1 cellular context compared by ENCODE assay signal in the genomic region with DNA sequence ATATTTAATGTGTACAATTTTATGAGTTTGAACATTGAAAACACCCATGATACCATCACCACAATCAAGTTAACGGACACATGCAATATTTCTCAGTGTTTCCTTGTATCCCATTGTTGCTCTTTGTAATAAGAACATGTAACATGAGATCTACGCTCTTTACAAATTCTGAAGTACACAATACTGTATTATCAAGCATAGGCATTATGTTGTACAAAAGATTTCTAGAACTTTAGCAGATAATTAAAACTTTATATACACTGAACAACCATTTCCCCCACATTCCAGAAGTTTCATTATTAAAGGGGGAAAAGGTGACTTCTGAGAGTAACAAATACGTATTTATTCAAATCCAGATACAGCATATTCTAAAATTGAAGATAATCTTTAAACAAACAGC.
TF ChIP-seq lines count a peak whose summit lies in the region.

No MANE protein-coding gene starts in this region.

TF ChIP-seq in K562, 482 proteins besides CTCF, POLR2A, EP300 and RAD21 (continued from another document):
- TF ChIP-seq, protein P1, sequence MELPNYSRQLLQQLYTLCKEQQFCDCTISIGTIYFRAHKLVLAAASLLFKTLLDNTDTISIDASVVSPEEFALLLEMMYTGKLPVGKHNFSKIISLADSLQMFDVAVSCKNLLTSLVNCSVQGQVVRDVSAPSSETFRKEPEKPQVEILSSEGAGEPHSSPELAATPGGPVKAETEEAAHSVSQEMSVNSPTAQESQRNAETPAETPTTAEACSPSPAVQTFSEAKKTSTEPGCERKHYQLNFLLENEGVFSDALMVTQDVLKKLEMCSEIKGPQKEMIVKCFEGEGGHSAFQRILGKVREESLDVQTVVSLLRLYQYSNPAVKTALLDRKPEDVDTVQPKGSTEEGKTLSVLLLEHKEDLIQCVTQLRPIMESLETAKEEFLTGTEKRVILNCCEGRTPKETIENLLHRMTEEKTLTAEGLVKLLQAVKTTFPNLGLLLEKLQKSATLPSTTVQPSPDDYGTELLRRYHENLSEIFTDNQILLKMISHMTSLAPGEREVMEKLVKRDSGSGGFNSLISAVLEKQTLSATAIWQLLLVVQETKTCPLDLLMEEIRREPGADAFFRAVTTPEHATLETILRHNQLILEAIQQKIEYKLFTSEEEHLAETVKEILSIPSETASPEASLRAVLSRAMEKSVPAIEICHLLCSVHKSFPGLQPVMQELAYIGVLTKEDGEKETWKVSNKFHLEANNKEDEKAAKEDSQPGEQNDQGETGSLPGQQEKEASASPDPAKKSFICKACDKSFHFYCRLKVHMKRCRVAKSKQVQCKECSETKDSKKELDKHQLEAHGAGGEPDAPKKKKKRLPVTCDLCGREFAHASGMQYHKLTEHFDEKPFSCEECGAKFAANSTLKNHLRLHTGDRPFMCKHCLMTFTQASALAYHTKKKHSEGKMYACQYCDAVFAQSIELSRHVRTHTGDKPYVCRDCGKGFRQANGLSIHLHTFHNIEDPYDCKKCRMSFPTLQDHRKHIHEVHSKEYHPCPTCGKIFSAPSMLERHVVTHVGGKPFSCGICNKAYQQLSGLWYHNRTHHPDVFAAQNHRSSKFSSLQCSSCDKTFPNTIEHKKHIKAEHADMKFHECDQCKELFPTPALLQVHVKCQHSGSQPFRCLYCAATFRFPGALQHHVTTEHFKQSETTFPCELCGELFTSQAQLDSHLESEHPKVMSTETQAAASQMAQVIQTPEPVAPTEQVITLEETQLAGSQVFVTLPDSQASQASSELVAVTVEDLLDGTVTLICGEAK (IDR thresholded peaks at IDR 0.05): no peak
- TF ChIP-seq, protein P1 (CRISPR knock-in tag; IDR thresholded peaks at IDR 0.05): no peak
- TF ChIP-seq RREB1 (CRISPR knock-in tag; IDR thresholded peaks at IDR 0.05): no peak
- no peak for TF ChIP-seq BRD9 (IDR thresholded peaks at IDR 0.05; ENCODE audit: low read depth, partially characterized antibody)
- no peak for TF ChIP-seq FOXM1 (IDR thresholded peaks at IDR 0.05; ENCODE audit: low read depth)
- TF ChIP-seq FOXM1 (CRISPR knock-in tag; IDR thresholded peaks at IDR 0.05; ENCODE audit: low read depth): no peak
- no peak for TF ChIP-seq POLR2H (tag; IDR thresholded peaks at IDR 0.05; ENCODE audit: low read depth)
- TF ChIP-seq GATAD2A (IDR thresholded peaks at IDR 0.05): no peak
- no peak for TF ChIP-seq U2AF1 (optimal IDR thresholded peaks at IDR 0.05; ENCODE audit: low read depth, low read length)
- TF ChIP-seq ASH1L (IDR thresholded peaks at IDR 0.05; ENCODE audit: borderline replicate concordance, low read depth, partially characterized antibody): no peak
- TF ChIP-seq POLR2AphosphoS2 (IDR thresholded peaks at IDR 0.05; ENCODE audit: low read length): no peak
- TF ChIP-seq, protein P2, sequence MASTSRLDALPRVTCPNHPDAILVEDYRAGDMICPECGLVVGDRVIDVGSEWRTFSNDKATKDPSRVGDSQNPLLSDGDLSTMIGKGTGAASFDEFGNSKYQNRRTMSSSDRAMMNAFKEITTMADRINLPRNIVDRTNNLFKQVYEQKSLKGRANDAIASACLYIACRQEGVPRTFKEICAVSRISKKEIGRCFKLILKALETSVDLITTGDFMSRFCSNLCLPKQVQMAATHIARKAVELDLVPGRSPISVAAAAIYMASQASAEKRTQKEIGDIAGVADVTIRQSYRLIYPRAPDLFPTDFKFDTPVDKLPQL (IDR thresholded peaks at IDR 0.05; ENCODE audit: extremely low read depth, insufficient read length): no peak
- no peak for TF ChIP-seq MCM7 (IDR thresholded peaks at IDR 0.05)
- no peak for TF ChIP-seq LCOR (CRISPR knock-in tag; IDR thresholded peaks at IDR 0.05)
- no peak for TF ChIP-seq GABPA (tag; conservative IDR thresholded peaks at IDR 0.05; ENCODE audit: low read depth)
- TF ChIP-seq, protein P3, sequence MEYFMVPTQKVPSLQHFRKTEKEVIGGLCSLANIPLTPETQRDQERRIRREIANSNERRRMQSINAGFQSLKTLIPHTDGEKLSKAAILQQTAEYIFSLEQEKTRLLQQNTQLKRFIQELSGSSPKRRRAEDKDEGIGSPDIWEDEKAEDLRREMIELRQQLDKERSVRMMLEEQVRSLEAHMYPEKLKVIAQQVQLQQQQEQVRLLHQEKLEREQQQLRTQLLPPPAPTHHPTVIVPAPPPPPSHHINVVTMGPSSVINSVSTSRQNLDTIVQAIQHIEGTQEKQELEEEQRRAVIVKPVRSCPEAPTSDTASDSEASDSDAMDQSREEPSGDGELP (CRISPR knock-in tag; IDR thresholded peaks at IDR 0.05; ENCODE audit: borderline replicate concordance): no peak
